Comparison of ENCODE assay signal across 13 cellular contexts in genomic region chr5:142222881-142223558, GRCh38.
DNase-seq lines count a peak whose midpoint lies in the region; ATAC-seq and TF ChIP-seq lines count a peak whose summit lies in the region.
"Had no signal": no experiment of that assay in that cellular context is flagged by ENCODE, and none has a peak within 500 bp of the region (broad histone marks: within the 10 kb centered on the region; RNA-seq: fewer than 3 reads in every experiment).

No MANE protein-coding gene starts in this region.

- TF ChIP-seq CTCF in neural progenitor cell (IDR thresholded peaks at IDR 0.05) = no peak
- no peak for TF ChIP-seq CTCF in chondrocyte (IDR thresholded peaks at IDR 0.05)

- no peaks in the 10 kb centered on the region for H3K9me3 Mint-ChIP-seq in activated naive CD8-positive, alpha-beta T cell treated with anti-CD3 and anti-CD28 coated beads, Interleukin-2, amount 10 ng/mL, durations not matched to agents 7 days and 5 days
- H3K9me3 Mint-ChIP-seq in neural progenitor cell (peaks cover 5% of the 10 kb centered on the region), chondrocyte (ENCODE audit: low read depth) (no peaks in the 10 kb centered on the region)
- H3K9me3 Mint-ChIP-seq: T-helper 2 cell treated with Interferon-gamma antibody and Interleukin-4, amounts not matched to agents 5 μg/mL and 100 μg/mL, for 36 hours had no signal

- H3K4me2 ChIP-seq in BLaER1 (peak overlapping the region; percentile 85), neural progenitor cell (no peak overlapping the region)

- H3K27me3 ChIP-seq in BLaER1 = no peaks in the 10 kb centered on the region
- no peaks in the 10 kb centered on the region for H3K27me3 ChIP-seq in neural progenitor cell
- H3K27me3 ChIP-seq: BE2C had no signal

- no peak overlapping the region; the same call in 1 of the 2 replicates for H3K9ac ChIP-seq in BLaER1
- no peak overlapping the region for H3K9ac ChIP-seq in neural progenitor cell

- H4K20me1 ChIP-seq in BLaER1 (no peaks in the 10 kb centered on the region), neural progenitor cell (ENCODE audit: low read depth) (no peaks in the 10 kb centered on the region)

- POLR2A ChIA-PET in activated naive CD8-positive, alpha-beta T cell treated with anti-CD3 and anti-CD28 coated beads, Interleukin-2, amount 10 ng/mL, durations not matched to agents 7 days and 5 days (lab: Charles Lee) = interaction anchor here (0.7 to 1.3 kb wide), 2 partner anchors 10 to 209 kb away, joined by 3 to 4 read pairs; no protein-coding TSS in a partner anchor

- peaks cover 29% of the 10 kb centered on the region for H3K4me1 Mint-ChIP-seq in activated naive CD8-positive, alpha-beta T cell treated with anti-CD3 and anti-CD28 coated beads, Interleukin-2, amount 10 ng/mL, durations not matched to agents 7 days and 5 days
- H3K4me1 Mint-ChIP-seq in neural progenitor cell = peaks cover 36% of the 10 kb centered on the region
- peaks cover 2% of the 10 kb centered on the region for H3K4me1 Mint-ChIP-seq in chondrocyte (ENCODE audit: low read depth)

- H3K36me3 ChIP-seq in BLaER1 = no peaks in the 10 kb centered on the region
- H3K36me3 ChIP-seq in neural progenitor cell = no peaks in the 10 kb centered on the region
- H3K36me3 ChIP-seq: BE2C, thoracic aorta had no signal

- H3K27ac ChIP-seq in BLaER1 (peak overlapping the region; percentile 74; the same call in 1 of the 2 replicates), neural progenitor cell (no peak overlapping the region)
- H3K27ac ChIP-seq: thoracic aorta had no signal

- ATAC-seq in GM19455 (IDR thresholded peaks at IDR 0.05; ENCODE audit: unreplicated experiment) (peak; percentile 11), HG03565 (IDR thresholded peaks at IDR 0.05; ENCODE audit: unreplicated experiment) (peak; percentile 3)
- no peak for ATAC-seq in activated naive CD8-positive, alpha-beta T cell treated with anti-CD3 and anti-CD28 coated beads, Interleukin-2, amount 10 ng/mL, durations not matched to agents 7 days and 5 days (ENCODE audit: low read depth)

- no peak for DNase-seq in activated naive CD8-positive, alpha-beta T cell treated with anti-CD3 and anti-CD28 coated beads, Interleukin-2, amount 10 ng/mL, durations not matched to agents 7 days and 5 days
- DNase-seq in CD1c-positive myeloid dendritic cell (ENCODE audit: extremely low spot score) (no peak), neural progenitor cell (ENCODE audit: low spot score) (no peak), chondrocyte (ENCODE audit: low spot score) (no peak), globus pallidus (ENCODE audit: low spot score) (no peak)
- DNase-seq: midbrain, NCI-H2081 had no signal

- peak overlapping the region; percentile 12 for H3K4me3 Mint-ChIP-seq in activated naive CD8-positive, alpha-beta T cell treated with anti-CD3 and anti-CD28 coated beads, Interleukin-2, amount 10 ng/mL, durations not matched to agents 7 days and 5 days
- H3K4me3 Mint-ChIP-seq in neural progenitor cell (no peak overlapping the region), chondrocyte (ENCODE audit: unreplicated experiment) (no peak overlapping the region)

- no peaks in the 10 kb centered on the region for H3K79me2 ChIP-seq in neural progenitor cell (ENCODE audit: low read depth)

- H3K4me1 ChIP-seq in BLaER1 (peaks cover 43% of the 10 kb centered on the region), neural progenitor cell (peaks cover 11% of the 10 kb centered on the region)

- H3K9me3 ChIP-seq in BLaER1 = no peaks in the 10 kb centered on the region
- H3K9me3 ChIP-seq in neural progenitor cell (ENCODE audit: low read depth) = no peaks in the 10 kb centered on the region
- H3K9me3 ChIP-seq: BE2C, thoracic aorta had no signal

- H3K4me3 ChIP-seq in BLaER1 (no peak overlapping the region), neural progenitor cell (no peak overlapping the region)
- H3K4me3 ChIP-seq: thoracic aorta had no signal

- no peak overlapping the region for H2AFZ ChIP-seq in neural progenitor cell (replicated peaks)

- peak overlapping the region; percentile 56 for H3K27ac Mint-ChIP-seq in activated naive CD8-positive, alpha-beta T cell treated with anti-CD3 and anti-CD28 coated beads, Interleukin-2, amount 10 ng/mL, durations not matched to agents 7 days and 5 days
- H3K27ac Mint-ChIP-seq in neural progenitor cell = no peak overlapping the region
- H3K27ac Mint-ChIP-seq in chondrocyte (ENCODE audit: unreplicated experiment) = no peak overlapping the region

- peaks cover 4% of the 10 kb centered on the region for H3K27me3 Mint-ChIP-seq in activated naive CD8-positive, alpha-beta T cell treated with anti-CD3 and anti-CD28 coated beads, Interleukin-2, amount 10 ng/mL, durations not matched to agents 7 days and 5 days
- peaks cover 2% of the 10 kb centered on the region for H3K27me3 Mint-ChIP-seq in neural progenitor cell (ENCODE audit: insufficient read depth, low read depth)
- H3K27me3 Mint-ChIP-seq in chondrocyte (ENCODE audit: low read depth) = peaks cover 33% of the 10 kb centered on the region

- H3K36me3 Mint-ChIP-seq in activated naive CD8-positive, alpha-beta T cell treated with anti-CD3 and anti-CD28 coated beads, Interleukin-2, amount 10 ng/mL, durations not matched to agents 7 days and 5 days = no peaks in the 10 kb centered on the region
- H3K36me3 Mint-ChIP-seq in neural progenitor cell (peaks cover 2% of the 10 kb centered on the region), chondrocyte (ENCODE audit: low read depth) (no peaks in the 10 kb centered on the region)

- H3F3A ChIP-seq in neural progenitor cell (ENCODE audit: low read depth) = peaks cover 8% of the 10 kb centered on the region
